In genomic region chr11:32899423-32899822, GRCh38 we compare ENCODE assay signal across 15 cellular contexts. TPM values are rescaled to one million over a fixed set of nuclear protein-coding genes. Genes with fewer than 3 reads are reported as not detected.
DNase-seq lines count a peak whose midpoint lies in the region; ATAC-seq and TF ChIP-seq lines count a peak whose summit lies in the region.
"Had no signal": no experiment of that assay in that cellular context is flagged by ENCODE, and none has a peak within 500 bp of the region (broad histone marks: within the 10 kb centered on the region; RNA-seq: fewer than 3 reads in every experiment).

No MANE protein-coding gene starts in this region.

- CTCF ChIA-PET in activated CD8-positive, alpha-beta memory T cell treated with anti-CD3 and anti-CD28 coated beads, Interleukin-2, amount 10 ng/mL, durations not matched to agents 7 days and 5 days (lab: Charles Lee): no interaction called here

- no peak overlapping the region for H3K4me3 ChIP-seq in foreskin fibroblast (ENCODE audit: low read depth in 1 of 2, low read length in 2 of 2)
- H3K4me3 ChIP-seq: uterus had no signal

- DNase-seq in activated CD8-positive, alpha-beta memory T cell treated with anti-CD3 and anti-CD28 coated beads, Interleukin-2, amount 10 ng/mL, durations not matched to agents 7 days and 5 days: no peak
- DNase-seq in activated CD8-positive, alpha-beta memory T cell treated with anti-CD3 and anti-CD28 coated beads for 24 hours: no peak
- DNase-seq in osteocyte (ENCODE audit: extremely low spot score, unreplicated experiment) (no peak), activated gamma-delta T cell treated with Interleukin-2 at 50 U/mL for 16 hours (no peak), foreskin fibroblast (no peak), HPDE6-E6E7 (ENCODE audit: extremely low spot score) (no peak)
- DNase-seq: COR-L47; NCI-H1092 treated with DMSO at 0.1 percent for 48 hours; NCI-H446; stimulated activated CD4-positive, alpha-beta T cell treated with anti-CD3 and anti-CD28 coated beads, Interleukin-12 subunit alpha, Interleukin-12 subunit beta, amount 100 ng/mL, for 4 hours; uterus had no signal

- no peak for TF ChIP-seq CTCF in osteocyte (IDR thresholded peaks at IDR 0.05)
- no peak for TF ChIP-seq CTCF in foreskin fibroblast (IDR thresholded peaks at IDR 0.05; ENCODE audit: low read depth, low read length)

- ATAC-seq in activated CD8-positive, alpha-beta memory T cell treated with anti-CD3 and anti-CD28 coated beads, Interleukin-2, amount 10 ng/mL, durations not matched to agents 7 days and 5 days: peak; percentile 45
- ATAC-seq in GM21447 (IDR thresholded peaks at IDR 0.05; ENCODE audit: unreplicated experiment): peak; percentile 79
- ATAC-seq in HG03108 (IDR thresholded peaks at IDR 0.05; ENCODE audit: unreplicated experiment): peak; percentile 82
- ATAC-seq: HCT116 had no signal

- no peaks in the 10 kb centered on the region for H3K9me3 Mint-ChIP-seq in activated CD8-positive, alpha-beta memory T cell treated with anti-CD3 and anti-CD28 coated beads, Interleukin-2, amount 10 ng/mL, durations not matched to agents 7 days and 5 days (ENCODE audit: low read depth)
- H3K9me3 Mint-ChIP-seq in osteocyte (ENCODE audit: unreplicated experiment): no peaks in the 10 kb centered on the region

- peak overlapping the region; percentile 62 for H3K27ac Mint-ChIP-seq in activated CD8-positive, alpha-beta memory T cell treated with anti-CD3 and anti-CD28 coated beads, Interleukin-2, amount 10 ng/mL, durations not matched to agents 7 days and 5 days
- H3K27ac Mint-ChIP-seq in osteocyte (ENCODE audit: unreplicated experiment): peak overlapping the region; percentile 23
- H3K27ac Mint-ChIP-seq: activated naive CD8-positive, alpha-beta T cell had no signal

- no peaks in the 10 kb centered on the region for H3K27me3 Mint-ChIP-seq in activated CD8-positive, alpha-beta memory T cell treated with anti-CD3 and anti-CD28 coated beads, Interleukin-2, amount 10 ng/mL, durations not matched to agents 7 days and 5 days
- H3K27me3 Mint-ChIP-seq in osteocyte (ENCODE audit: unreplicated experiment): no peaks in the 10 kb centered on the region
- H3K27me3 Mint-ChIP-seq: activated naive CD8-positive, alpha-beta T cell had no signal

- H3K4me3 Mint-ChIP-seq in activated CD8-positive, alpha-beta memory T cell treated with anti-CD3 and anti-CD28 coated beads, Interleukin-2, amount 10 ng/mL, durations not matched to agents 7 days and 5 days: no peak overlapping the region
- H3K4me3 Mint-ChIP-seq in osteocyte (ENCODE audit: unreplicated experiment): no peak overlapping the region
- H3K4me3 Mint-ChIP-seq: activated naive CD8-positive, alpha-beta T cell had no signal

- peaks cover 9% of the 10 kb centered on the region for H3K36me3 Mint-ChIP-seq in activated CD8-positive, alpha-beta memory T cell treated with anti-CD3 and anti-CD28 coated beads, Interleukin-2, amount 10 ng/mL, durations not matched to agents 7 days and 5 days
- peaks cover 2% of the 10 kb centered on the region for H3K36me3 Mint-ChIP-seq in osteocyte (ENCODE audit: unreplicated experiment)

- peaks cover 29% of the 10 kb centered on the region for H3K4me1 Mint-ChIP-seq in activated CD8-positive, alpha-beta memory T cell treated with anti-CD3 and anti-CD28 coated beads, Interleukin-2, amount 10 ng/mL, durations not matched to agents 7 days and 5 days
- peaks cover 32% of the 10 kb centered on the region for H3K4me1 Mint-ChIP-seq in osteocyte (ENCODE audit: unreplicated experiment)

RNA-seq across cellular contexts. Expression of gene QSER1, which starts 6.8 kb away (rescaled TPM):
- total RNA-seq in activated CD8-positive, alpha-beta memory T cell treated with anti-CD3 and anti-CD28 coated beads, Interleukin-2, amount 10 ng/mL, durations not matched to agents 7 days and 5 days: 10 to 100 TPM in 1 of 2 experiments, 1 to 10 TPM in 1; 8.0 to 11.6 TPM
- 29.2 and 32.4 TPM in 2 replicates for total RNA-seq in osteocyte
